Comparison of ENCODE assay signal across 18 cellular contexts in genomic region chr1:24717867-24718650, GRCh38. TPM values are rescaled to one million over a fixed set of nuclear protein-coding genes. Genes with fewer than 3 reads are reported as not detected.
DNase-seq lines count a peak whose midpoint lies in the region; ATAC-seq, FAIRE-seq and TF ChIP-seq lines count a peak whose summit lies in the region.
"Had no signal": no experiment of that assay in that cellular context is flagged by ENCODE, and none has a peak within 500 bp of the region (broad histone marks: within the 10 kb centered on the region; RNA-seq: fewer than 3 reads in every experiment).

No MANE protein-coding gene starts in this region.

- no peak overlapping the region for H3K27ac ChIP-seq in body of pancreas
- H3K27ac ChIP-seq in layer of hippocampus (ENCODE audit: low read depth, low read length) = peak overlapping the region; percentile 83
- peak overlapping the region in 1 of 2 donors; percentile 33 for H3K27ac ChIP-seq in coronary artery
- H3K27ac ChIP-seq: prostate gland had no signal

- no peak for TF ChIP-seq POLR2A in GM12891 (IDR thresholded peaks at IDR 0.05; ENCODE audit: low read depth, low read length)
- TF ChIP-seq POLR2A in body of pancreas (IDR thresholded peaks at IDR 0.05) = no peak

- no peaks in the 10 kb centered on the region for H3K27me3 ChIP-seq in body of pancreas
- no peaks in the 10 kb centered on the region for H3K27me3 ChIP-seq in layer of hippocampus (ENCODE audit: control insufficient read depth, insufficient read depth, low read length)

- H3K36me3 ChIP-seq in body of pancreas (replicated peaks in 1 of 2; ENCODE audit: insufficient read depth in 1 of 2, low read depth in 2 of 2) = no peaks in the 10 kb centered on the region
- H3K36me3 ChIP-seq: prostate gland, thoracic aorta had no signal

- H3K9me3 ChIP-seq in body of pancreas = no peaks in the 10 kb centered on the region
- H3K9me3 ChIP-seq: prostate gland, thoracic aorta had no signal

- peaks cover 14% of the 10 kb centered on the region for H3K4me1 ChIP-seq in body of pancreas
- H3K4me1 ChIP-seq: prostate gland had no signal

- WGBS in body of pancreas, 2 donors = 77 to 85% methylated on average over 3 to 8 of the region's 8 CpGs

- ATAC-seq in body of pancreas = peak; percentile 49
- no peak for ATAC-seq in GM19463 (IDR thresholded peaks at IDR 0.05; ENCODE audit: unreplicated experiment)
- ATAC-seq in GM21528 (IDR thresholded peaks at IDR 0.05; ENCODE audit: low FRiP score, unreplicated experiment) = no peak
- ATAC-seq: effector memory CD8-positive, alpha-beta T cell; Panc1 had no signal

- no peak overlapping the region for H3K4me3 ChIP-seq in body of pancreas
- no peak overlapping the region for H3K4me3 ChIP-seq in coronary artery
- H3K4me3 ChIP-seq: prostate gland, thoracic aorta had no signal

- DNase-seq in GM12891 (ENCODE audit: insufficient read length, low spot score) = no peak
- DNase-seq in body of pancreas = peak; percentile 43 to 63 (median 59)
- DNase-seq in renal cortical epithelial cell (ENCODE audit: low read depth) = peak; percentile 62
- DNase-seq in coronary artery (ENCODE audit: low spot score) = no peak
- DNase-seq in stimulated activated CD4-positive, alpha-beta T cell treated with anti-CD3 and anti-CD28 coated beads, Interleukin-2, amount 100 ng/mL, for 48 hours = no peak
- DNase-seq: activated B cell treated with CpG ODN at 0.5 μM for 24 hours; DMS153; effector memory CD8-positive, alpha-beta T cell; immature natural killer cell; NCI-H187 treated with DMSO at 0.1 percent for 48 hours; NCI-H510A; T-helper 1 cell had no signal

- intact Hi-C loops in body of pancreas (cut with DNase I) = no loop called here

- FAIRE-seq in GM12891 (lab: Jason Lieb, UNC) = peak; percentile 23

- no peak for TF ChIP-seq CTCF in body of pancreas (IDR thresholded peaks at IDR 0.05)
- no peak for TF ChIP-seq CTCF in coronary artery (IDR thresholded peaks at IDR 0.05)

TF ChIP-seq in GM12891, 5 proteins besides CTCF, POLR2A, EP300 and RAD21:
- no peak for TF ChIP-seq SPI1 (IDR thresholded peaks at IDR 0.05; ENCODE audit: low read depth, low read length)
- TF ChIP-seq TAF1 (IDR thresholded peaks at IDR 0.05; ENCODE audit: low read depth, low read length) = no peak
- TF ChIP-seq PAX5 (IDR thresholded peaks at IDR 0.05; ENCODE audit: insufficient read depth, low read length, severe bottlenecking) = no peak

RNA-seq across cellular contexts. Expression of gene CLIC4, which starts 27.2 kb away (rescaled TPM):
- 22.2 TPM for polyA plus RNA-seq in GM12891 (2012; ENCODE audit: low read depth, missing spikeins)
- total RNA-seq in body of pancreas = 10 to 100 TPM; 58.1 to 78.8 TPM
- 309 and 384 TPM in 2 replicates for total RNA-seq in renal cortical epithelial cell

Comparison
In these comparisons a context has a peak if more than half of its experiments do, and no peak if none do; other contexts are left out.
1. DNase-seq: peak in body of pancreas (4 of 4) and renal cortical epithelial cell (single experiment); none in GM12891 (single experiment), coronary artery (single experiment) and stimulated activated CD4-positive, alpha-beta T cell treated with anti-CD3 and anti-CD28 coated beads, Interleukin-2, amount 100 ng/mL, for 48 hours (0 of 2).